Comparison of ENCODE assay signal across 2 cellular contexts in the genomic region with DNA sequence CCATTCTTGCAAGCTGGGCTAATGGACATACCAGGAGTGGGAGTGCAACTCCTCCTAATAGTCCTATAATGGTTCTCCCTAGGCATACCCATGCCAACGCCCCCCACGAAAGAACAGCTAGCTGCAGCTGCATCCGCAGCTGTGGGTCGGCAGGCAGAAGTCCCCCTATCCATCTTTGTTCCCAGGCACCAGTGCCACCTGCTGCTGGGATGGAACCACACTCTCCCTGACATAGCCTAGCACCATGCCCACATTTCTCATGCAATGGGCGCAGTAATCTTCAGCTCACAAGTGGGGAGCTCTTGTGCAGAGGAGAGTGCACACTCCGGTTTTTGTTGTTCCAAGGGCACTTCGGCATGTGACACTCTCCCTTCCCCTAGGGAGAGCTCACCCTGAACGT.
TF ChIP-seq lines count a peak whose summit lies in the region.

No MANE protein-coding gene starts in this region.

TF ChIP-seq in HepG2, 621 proteins besides CTCF, POLR2A, EP300 and RAD21:
- no peak for TF ChIP-seq ZNF558 (CRISPR knock-in tag; IDR thresholded peaks at IDR 0.05; ENCODE audit: borderline replicate concordance)
- TF ChIP-seq RFX5 (IDR thresholded peaks at IDR 0.05; ENCODE audit: low read depth, low read length) = no peak
- no peak for TF ChIP-seq MIXL1 (CRISPR knock-in tag; IDR thresholded peaks at IDR 0.05)
- no peak for TF ChIP-seq ZNF234 (CRISPR knock-in tag; conservative IDR thresholded peaks at IDR 0.05)
- TF ChIP-seq, protein P1, sequence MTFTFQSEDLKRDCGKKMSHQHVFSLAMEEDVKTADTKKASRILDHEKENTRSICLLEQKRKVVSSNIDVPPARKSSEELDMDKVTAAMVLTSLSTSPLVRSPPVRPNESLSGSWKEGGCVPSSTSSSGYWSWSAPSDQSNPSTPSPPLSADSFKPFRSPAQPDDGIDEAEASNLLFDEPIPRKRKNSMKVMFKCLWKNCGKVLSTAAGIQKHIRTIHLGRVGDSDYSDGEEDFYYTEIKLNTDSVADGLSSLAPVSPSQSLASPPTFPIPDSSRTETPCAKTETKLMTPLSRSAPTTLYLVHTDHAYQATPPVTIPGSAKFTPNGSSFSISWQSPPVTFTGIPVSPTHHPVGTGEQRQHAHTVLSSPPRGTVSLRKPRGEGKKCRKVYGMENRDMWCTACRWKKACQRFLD (CRISPR knock-in tag; IDR thresholded peaks at IDR 0.05; ENCODE audit: borderline replicate concordance) = no peak
- TF ChIP-seq, protein P2, sequence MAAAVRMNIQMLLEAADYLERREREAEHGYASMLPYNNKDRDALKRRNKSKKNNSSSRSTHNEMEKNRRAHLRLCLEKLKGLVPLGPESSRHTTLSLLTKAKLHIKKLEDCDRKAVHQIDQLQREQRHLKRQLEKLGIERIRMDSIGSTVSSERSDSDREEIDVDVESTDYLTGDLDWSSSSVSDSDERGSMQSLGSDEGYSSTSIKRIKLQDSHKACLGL (CRISPR knock-in tag; IDR thresholded peaks at IDR 0.05) = no peak
- no peak for TF ChIP-seq ZNF160 (CRISPR knock-in tag; IDR thresholded peaks at IDR 0.05)
- no peak for TF ChIP-seq NPAS2 (CRISPR knock-in tag; IDR thresholded peaks at IDR 0.05; ENCODE audit: borderline replicate concordance)
- no peak for TF ChIP-seq ZNF598 (CRISPR knock-in tag; IDR thresholded peaks at IDR 0.05; ENCODE audit: borderline replicate concordance)
- TF ChIP-seq ZSCAN20 (CRISPR knock-in tag; IDR thresholded peaks at IDR 0.05; ENCODE audit: borderline replicate concordance) = no peak
- TF ChIP-seq, protein P3, sequence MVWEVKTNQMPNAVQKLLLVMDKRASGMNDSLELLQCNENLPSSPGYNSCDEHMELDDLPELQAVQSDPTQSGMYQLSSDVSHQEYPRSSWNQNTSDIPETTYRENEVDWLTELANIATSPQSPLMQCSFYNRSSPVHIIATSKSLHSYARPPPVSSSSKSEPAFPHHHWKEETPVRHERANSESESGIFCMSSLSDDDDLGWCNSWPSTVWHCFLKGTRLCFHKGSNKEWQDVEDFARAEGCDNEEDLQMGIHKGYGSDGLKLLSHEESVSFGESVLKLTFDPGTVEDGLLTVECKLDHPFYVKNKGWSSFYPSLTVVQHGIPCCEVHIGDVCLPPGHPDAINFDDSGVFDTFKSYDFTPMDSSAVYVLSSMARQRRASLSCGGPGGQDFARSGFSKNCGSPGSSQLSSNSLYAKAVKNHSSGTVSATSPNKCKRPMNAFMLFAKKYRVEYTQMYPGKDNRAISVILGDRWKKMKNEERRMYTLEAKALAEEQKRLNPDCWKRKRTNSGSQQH (CRISPR knock-in tag; IDR thresholded peaks at IDR 0.05; ENCODE audit: low read depth) = no peak
- TF ChIP-seq, protein P4, sequence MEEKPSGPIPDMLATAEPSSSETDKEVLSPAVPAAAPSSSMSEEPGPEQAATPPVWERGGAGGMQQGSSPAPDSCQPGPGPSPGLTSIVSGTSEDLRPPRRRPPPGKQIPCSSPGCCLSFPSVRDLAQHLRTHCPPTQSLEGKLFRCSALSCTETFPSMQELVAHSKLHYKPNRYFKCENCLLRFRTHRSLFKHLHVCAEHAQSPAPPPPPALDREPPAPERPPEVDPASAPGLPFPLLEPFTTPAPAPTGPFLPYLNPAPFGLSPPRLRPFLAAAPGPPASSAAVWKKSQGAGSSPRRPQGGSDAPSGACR (CRISPR knock-in tag; IDR thresholded peaks at IDR 0.05) = no peak
- no peak for TF ChIP-seq ZNF644 (CRISPR knock-in tag; IDR thresholded peaks at IDR 0.05; ENCODE audit: low read depth)
- TF ChIP-seq ZNF138 (CRISPR knock-in tag; IDR thresholded peaks at IDR 0.05; ENCODE audit: low read depth) = no peak
- TF ChIP-seq, protein P5, sequence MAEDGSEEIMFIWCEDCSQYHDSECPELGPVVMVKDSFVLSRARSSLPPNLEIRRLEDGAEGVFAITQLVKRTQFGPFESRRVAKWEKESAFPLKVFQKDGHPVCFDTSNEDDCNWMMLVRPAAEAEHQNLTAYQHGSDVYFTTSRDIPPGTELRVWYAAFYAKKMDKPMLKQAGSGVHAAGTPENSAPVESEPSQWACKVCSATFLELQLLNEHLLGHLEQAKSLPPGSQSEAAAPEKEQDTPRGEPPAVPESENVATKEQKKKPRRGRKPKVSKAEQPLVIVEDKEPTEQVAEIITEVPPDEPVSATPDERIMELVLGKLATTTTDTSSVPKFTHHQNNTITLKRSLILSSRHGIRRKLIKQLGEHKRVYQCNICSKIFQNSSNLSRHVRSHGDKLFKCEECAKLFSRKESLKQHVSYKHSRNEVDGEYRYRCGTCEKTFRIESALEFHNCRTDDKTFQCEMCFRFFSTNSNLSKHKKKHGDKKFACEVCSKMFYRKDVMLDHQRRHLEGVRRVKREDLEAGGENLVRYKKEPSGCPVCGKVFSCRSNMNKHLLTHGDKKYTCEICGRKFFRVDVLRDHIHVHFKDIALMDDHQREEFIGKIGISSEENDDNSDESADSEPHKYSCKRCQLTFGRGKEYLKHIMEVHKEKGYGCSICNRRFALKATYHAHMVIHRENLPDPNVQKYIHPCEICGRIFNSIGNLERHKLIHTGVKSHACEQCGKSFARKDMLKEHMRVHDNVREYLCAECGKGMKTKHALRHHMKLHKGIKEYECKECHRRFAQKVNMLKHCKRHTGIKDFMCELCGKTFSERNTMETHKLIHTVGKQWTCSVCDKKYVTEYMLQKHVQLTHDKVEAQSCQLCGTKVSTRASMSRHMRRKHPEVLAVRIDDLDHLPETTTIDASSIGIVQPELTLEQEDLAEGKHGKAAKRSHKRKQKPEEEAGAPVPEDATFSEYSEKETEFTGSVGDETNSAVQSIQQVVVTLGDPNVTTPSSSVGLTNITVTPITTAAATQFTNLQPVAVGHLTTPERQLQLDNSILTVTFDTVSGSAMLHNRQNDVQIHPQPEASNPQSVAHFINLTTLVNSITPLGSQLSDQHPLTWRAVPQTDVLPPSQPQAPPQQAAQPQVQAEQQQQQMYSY (CRISPR knock-in tag; IDR thresholded peaks at IDR 0.05) = no peak
- TF ChIP-seq ZNF180 (CRISPR knock-in tag; IDR thresholded peaks at IDR 0.05; ENCODE audit: borderline replicate concordance, low read depth) = no peak
- TF ChIP-seq, protein P6, sequence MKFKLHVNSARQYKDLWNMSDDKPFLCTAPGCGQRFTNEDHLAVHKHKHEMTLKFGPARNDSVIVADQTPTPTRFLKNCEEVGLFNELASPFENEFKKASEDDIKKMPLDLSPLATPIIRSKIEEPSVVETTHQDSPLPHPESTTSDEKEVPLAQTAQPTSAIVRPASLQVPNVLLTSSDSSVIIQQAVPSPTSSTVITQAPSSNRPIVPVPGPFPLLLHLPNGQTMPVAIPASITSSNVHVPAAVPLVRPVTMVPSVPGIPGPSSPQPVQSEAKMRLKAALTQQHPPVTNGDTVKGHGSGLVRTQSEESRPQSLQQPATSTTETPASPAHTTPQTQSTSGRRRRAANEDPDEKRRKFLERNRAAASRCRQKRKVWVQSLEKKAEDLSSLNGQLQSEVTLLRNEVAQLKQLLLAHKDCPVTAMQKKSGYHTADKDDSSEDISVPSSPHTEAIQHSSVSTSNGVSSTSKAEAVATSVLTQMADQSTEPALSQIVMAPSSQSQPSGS (CRISPR knock-in tag; IDR thresholded peaks at IDR 0.05) = no peak

TF ChIP-seq in GM12878, 131 proteins besides CTCF, POLR2A, EP300 and RAD21:
- TF ChIP-seq, protein P7, sequence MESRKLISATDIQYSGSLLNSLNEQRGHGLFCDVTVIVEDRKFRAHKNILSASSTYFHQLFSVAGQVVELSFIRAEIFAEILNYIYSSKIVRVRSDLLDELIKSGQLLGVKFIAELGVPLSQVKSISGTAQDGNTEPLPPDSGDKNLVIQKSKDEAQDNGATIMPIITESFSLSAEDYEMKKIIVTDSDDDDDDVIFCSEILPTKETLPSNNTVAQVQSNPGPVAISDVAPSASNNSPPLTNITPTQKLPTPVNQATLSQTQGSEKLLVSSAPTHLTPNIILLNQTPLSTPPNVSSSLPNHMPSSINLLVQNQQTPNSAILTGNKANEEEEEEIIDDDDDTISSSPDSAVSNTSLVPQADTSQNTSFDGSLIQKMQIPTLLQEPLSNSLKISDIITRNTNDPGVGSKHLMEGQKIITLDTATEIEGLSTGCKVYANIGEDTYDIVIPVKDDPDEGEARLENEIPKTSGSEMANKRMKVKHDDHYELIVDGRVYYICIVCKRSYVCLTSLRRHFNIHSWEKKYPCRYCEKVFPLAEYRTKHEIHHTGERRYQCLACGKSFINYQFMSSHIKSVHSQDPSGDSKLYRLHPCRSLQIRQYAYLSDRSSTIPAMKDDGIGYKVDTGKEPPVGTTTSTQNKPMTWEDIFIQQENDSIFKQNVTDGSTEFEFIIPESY (IDR thresholded peaks at IDR 0.05) = no peak
- no peak for TF ChIP-seq MXI1 (IDR thresholded peaks at IDR 0.05; ENCODE audit: low read depth, low read length)
- no peak for TF ChIP-seq STAT1 (conservative IDR thresholded peaks at IDR 0.05)
- TF ChIP-seq, protein P8, sequence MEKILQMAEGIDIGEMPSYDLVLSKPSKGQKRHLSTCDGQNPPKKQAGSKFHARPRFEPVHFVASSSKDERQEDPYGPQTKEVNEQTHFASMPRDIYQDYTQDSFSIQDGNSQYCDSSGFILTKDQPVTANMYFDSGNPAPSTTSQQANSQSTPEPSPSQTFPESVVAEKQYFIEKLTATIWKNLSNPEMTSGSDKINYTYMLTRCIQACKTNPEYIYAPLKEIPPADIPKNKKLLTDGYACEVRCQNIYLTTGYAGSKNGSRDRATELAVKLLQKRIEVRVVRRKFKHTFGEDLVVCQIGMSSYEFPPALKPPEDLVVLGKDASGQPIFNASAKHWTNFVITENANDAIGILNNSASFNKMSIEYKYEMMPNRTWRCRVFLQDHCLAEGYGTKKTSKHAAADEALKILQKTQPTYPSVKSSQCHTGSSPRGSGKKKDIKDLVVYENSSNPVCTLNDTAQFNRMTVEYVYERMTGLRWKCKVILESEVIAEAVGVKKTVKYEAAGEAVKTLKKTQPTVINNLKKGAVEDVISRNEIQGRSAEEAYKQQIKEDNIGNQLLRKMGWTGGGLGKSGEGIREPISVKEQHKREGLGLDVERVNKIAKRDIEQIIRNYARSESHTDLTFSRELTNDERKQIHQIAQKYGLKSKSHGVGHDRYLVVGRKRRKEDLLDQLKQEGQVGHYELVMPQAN (conservative IDR thresholded peaks at IDR 0.05) = no peak
- TF ChIP-seq CHD4 (IDR thresholded peaks at IDR 0.05) = no peak
- no peak for TF ChIP-seq RELA (IDR thresholded peaks at IDR 0.05; ENCODE audit: borderline replicate concordance, partially characterized antibody)
- no peak for TF ChIP-seq PML (IDR thresholded peaks at IDR 0.05; ENCODE audit: low read length)
- no peak for TF ChIP-seq ZNF384 (IDR thresholded peaks at IDR 0.05; ENCODE audit: borderline replicate concordance, low read depth, low read length)
- no peak for TF ChIP-seq NR2F1 (conservative IDR thresholded peaks at IDR 0.05)
- no peak for TF ChIP-seq BACH1 (IDR thresholded peaks at IDR 0.05; ENCODE audit: borderline replicate concordance)
- TF ChIP-seq ZBED1 (IDR thresholded peaks at IDR 0.05; ENCODE audit: borderline replicate concordance) = no peak
- TF ChIP-seq WRNIP1 (IDR thresholded peaks at IDR 0.05; ENCODE audit: borderline replicate concordance, low read depth, low read length) = no peak
- TF ChIP-seq SUPT20H (IDR thresholded peaks at IDR 0.05; ENCODE audit: borderline replicate concordance, control insufficient read depth, low read depth, low read length) = no peak
TF ChIP-seq in GM12878: peak in this region for 0.
